ENCODE assay signal across 8 cellular contexts in the genomic region with DNA sequence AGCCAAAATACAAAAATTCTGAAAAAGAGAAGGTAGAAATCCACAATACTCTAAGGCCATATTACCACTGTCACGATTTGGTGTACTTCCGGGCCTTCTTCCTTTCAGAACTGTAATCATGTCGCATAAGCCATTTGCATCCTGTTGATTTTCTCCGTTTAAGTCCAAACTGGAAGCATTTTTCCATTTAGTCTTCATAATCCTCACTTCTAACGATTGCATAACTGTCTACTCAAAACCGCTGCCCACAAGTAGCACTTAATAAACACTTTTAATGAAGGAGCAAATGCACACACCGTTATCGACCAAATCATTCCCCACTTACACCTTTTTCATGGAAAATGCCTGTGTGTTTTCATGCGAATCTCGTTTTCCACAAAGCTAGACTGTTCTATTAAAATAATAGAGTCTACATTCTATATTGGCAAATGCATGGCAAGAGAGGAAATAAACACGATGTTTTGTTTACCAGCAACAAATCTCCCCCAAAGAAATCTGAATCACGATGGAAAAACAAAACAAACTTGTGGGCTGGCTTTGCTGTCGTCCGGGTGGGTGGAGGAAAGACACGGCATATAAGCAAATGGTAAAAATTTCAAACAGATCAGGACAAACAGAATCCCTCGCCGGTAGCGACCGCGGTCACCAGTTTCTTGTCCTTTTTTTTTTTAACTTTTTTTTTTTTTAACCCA. TPM values are rescaled to one million over a fixed set of nuclear protein-coding genes. Genes with fewer than 3 reads are reported as not detected.
DNase-seq lines count a peak whose midpoint lies in the region; ATAC-seq and TF ChIP-seq lines count a peak whose summit lies in the region.

No MANE protein-coding gene starts in this region.

- H3K9me2 ChIP-seq in neural cell (ENCODE audit: insufficient read depth, low read length): no peaks in the 10 kb centered on the region

- H3K36me3 ChIP-seq in esophagus (ENCODE audit: control insufficient read depth in 2 of 2, insufficient read depth in 2 of 2, low read length in 1 of 2) (peaks cover 0 to 2% of the 10 kb centered on the region in 2 donors), neural cell (ENCODE audit: insufficient read depth, low read length) (no peaks in the 10 kb centered on the region)

- DNase-seq in AG09309 (ENCODE audit: low read depth) (no peak), GM13977 (ENCODE audit: low spot score) (peak; percentile 27), T-helper 17 cell (no peak), NCI-H187 treated with DMSO at 0.1 percent for 48 hours (lab: John Stamatoyannopoulos, UW) (no peak), LoVo (ENCODE audit: low spot score) (no peak)

- no peaks in the 10 kb centered on the region for H3K27me3 Mint-ChIP-seq in T-helper 17 cell

- H3K79me2 ChIP-seq in neural cell (replicated peaks; ENCODE audit: insufficient read depth, low read length): peaks cover 34% of the 10 kb centered on the region

- in situ Hi-C loops in GM13977 (cut with MboI; ENCODE audit: low pct_unique_long_range_greater_than_20kb, low sequenced_read_pairs, unreplicated experiment): no loop called here

- H3K9me3 ChIP-seq in T-helper 17 cell (ENCODE audit: control insufficient read depth, low read length, poor library complexity, severe bottlenecking) (no peaks in the 10 kb centered on the region), esophagus (ENCODE audit: control insufficient read depth in 2 of 2, insufficient read depth in 1 of 2, low read depth in 1 of 2, low read length in 1 of 2) (no peaks in the 10 kb centered on the region), neural cell (ENCODE audit: low read length) (no peaks in the 10 kb centered on the region)

- H3K27me3 ChIP-seq in esophagus (ENCODE audit: control insufficient read depth in 1 of 2, insufficient read depth in 2 of 2, low read length in 2 of 2) (no peaks in the 10 kb centered on the region), neural cell (ENCODE audit: insufficient read depth, low read depth, low read length) (no peaks in the 10 kb centered on the region)

- H3K4me3 Mint-ChIP-seq in T-helper 17 cell: peak overlapping the region; percentile 89

- no peaks in the 10 kb centered on the region for H4K20me1 ChIP-seq in neural cell (ENCODE audit: insufficient read depth)

- H3K4me2 ChIP-seq in neural cell (ENCODE audit: low read length): peak overlapping the region; percentile 90

- peaks cover 0 to 4% of the 10 kb centered on the region in 2 donors for H3K4me1 ChIP-seq in esophagus (ENCODE audit: control insufficient read depth in 2 of 2, insufficient read depth in 2 of 2, low read length in 1 of 2)

- WGBS in esophagus, 2 donors: 1% methylated on average over 20 of the region's 20 CpGs

- no peak for TF ChIP-seq EP300 in neural cell (conservative IDR thresholded peaks at IDR 0.05; ENCODE audit: poor library complexity, severe bottlenecking)

- peak overlapping the region; percentile 93 to 98 for H3K27ac ChIP-seq in esophagus (ENCODE audit: low read depth in 2 of 2, low read length in 1 of 2)
- H3K27ac ChIP-seq in neural cell (ENCODE audit: low read length): peak overlapping the region; percentile 90

- TF ChIP-seq RAD21 in neural cell (conservative IDR thresholded peaks at IDR 0.05): no peak

- peak overlapping the region; percentile 57 for H3K4me3 ChIP-seq in AG09309 (ENCODE audit: control insufficient read depth, low read depth, low read length)
- H3K4me3 ChIP-seq in esophagus (ENCODE audit: low read depth in 1 of 2, low read length in 2 of 2): peak overlapping the region; percentile 75 to 94
- peak overlapping the region; percentile 96 for H3K4me3 ChIP-seq in neural cell (ENCODE audit: low read length)

- TF ChIP-seq CTCF in AG09309 (IDR thresholded peaks at IDR 0.05; ENCODE audit: control insufficient read depth, insufficient read depth, low read depth, low read length, missing control alignments): no peak
- no peak for TF ChIP-seq CTCF in GM13977 (IDR thresholded peaks at IDR 0.05; ENCODE audit: extremely low read depth, insufficient read depth, missing control alignments)
- TF ChIP-seq CTCF in neural cell (IDR thresholded peaks at IDR 0.05; ENCODE audit: poor library complexity, severe bottlenecking): no peak

- H2AFZ ChIP-seq in neural cell (ENCODE audit: low read depth, low read length): peak overlapping the region; percentile 73

- no peaks in the 10 kb centered on the region for H3F3A ChIP-seq in neural cell (ENCODE audit: insufficient read depth, low read length, poor library complexity, severe bottlenecking)

- H3K9ac ChIP-seq in neural cell (ENCODE audit: low read length): peak overlapping the region; percentile 92

- H3K36me3 Mint-ChIP-seq in T-helper 17 cell (ENCODE audit: low read depth): peaks cover 6% of the 10 kb centered on the region

- ATAC-seq in HG03139 (IDR thresholded peaks at IDR 0.05; ENCODE audit: unreplicated experiment) (peak; percentile 9), T-helper 17 cell (no peak)

- H3K27ac Mint-ChIP-seq in T-helper 17 cell: peak overlapping the region; percentile 91

- peaks cover 26% of the 10 kb centered on the region for H3K4me1 Mint-ChIP-seq in T-helper 17 cell

TF ChIP-seq in neural cell, 6 proteins besides CTCF, POLR2A, EP300 and RAD21:
- TF ChIP-seq MXI1 (conservative IDR thresholded peaks at IDR 0.05; ENCODE audit: poor library complexity, severe bottlenecking): peak; percentile 14
- peak; percentile 6 for TF ChIP-seq POLR2AphosphoS5 (IDR thresholded peaks at IDR 0.05)
- TF ChIP-seq SMC3 (conservative IDR thresholded peaks at IDR 0.05; ENCODE audit: poor library complexity): no peak

RNA-seq across cellular contexts. Expression of a gene that starts 1.0 kb away (rescaled TPM):
- total RNA-seq in T-helper 17 cell: 10 to 100 TPM; 23.2 to 23.4 TPM
- 1 to 10 TPM; 3.7 to 6.8 TPM for polyA plus RNA-seq in esophagus
- polyA plus RNA-seq in neural cell: 17.5 and 23.7 TPM in 2 replicates
- polyA minus RNA-seq in neural cell: 64.0 and 66.3 TPM in 2 replicates

RNA-seq across cellular contexts. Expression of a gene that starts 48.2 kb away (rescaled TPM):
- total RNA-seq in T-helper 17 cell: 10 to 100 TPM; 37.0 to 37.4 TPM
- polyA plus RNA-seq in esophagus: 10 to 100 TPM; 39.8 to 61.4 TPM
- polyA plus RNA-seq in neural cell: 133 and 138 TPM in 2 replicates
- 31.4 and 35.5 TPM in 2 replicates for polyA minus RNA-seq in neural cell
